24 cellular contexts compared by ENCODE assay signal in the genomic region with DNA sequence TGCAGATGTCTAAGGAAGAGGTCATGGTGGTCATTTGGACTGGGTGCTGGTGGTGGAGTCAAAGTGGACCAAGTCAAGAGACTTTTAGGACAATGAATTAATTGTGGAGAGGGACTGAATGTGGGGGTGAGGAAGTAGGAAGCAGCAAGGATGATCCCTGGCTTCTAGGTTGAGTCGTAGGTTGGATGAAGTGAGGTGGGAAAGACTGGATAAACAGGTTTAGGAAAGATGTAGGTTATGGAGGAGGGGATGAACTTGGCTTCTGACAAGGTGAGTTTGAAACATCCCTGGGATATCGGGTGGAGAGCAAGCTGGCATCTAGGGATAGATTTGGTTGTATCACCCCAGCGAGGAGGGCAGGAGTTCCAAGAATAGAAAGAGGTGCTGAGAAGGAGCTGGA.
"Had no signal": no experiment of that assay in that cellular context is flagged by ENCODE, and none has a peak within 500 bp of the region (broad histone marks: within the 10 kb centered on the region; RNA-seq: fewer than 3 reads in every experiment).

No MANE protein-coding gene starts in this region.

- H3K27ac Mint-ChIP-seq: activated naive CD8-positive, alpha-beta T cell; activated T-helper 2 cell treated with anti-CD3 and anti-CD28 coated beads, Interferon-gamma antibody, Interleukin-2, Interleukin-4, amounts not matched to agents 10 μg/mL and 5 μg/mL and 100 μg/mL, durations not matched to agents 14 hours and 24 hours and 36 hours; mesothelial cell of epicardium; T-helper 1 cell treated with Interleukin-12 subunit alpha and Interleukin-12 subunit beta and Interleukin-4 antibody, amounts not matched to agents 30 μg/mL and 1 μg/mL, for 36 hours; WTC11 had no signal

- H3K27me3 ChIP-seq: adrenal gland, ascending aorta, brain microvascular endothelial cell, hepatocyte, upper lobe of right lung had no signal

- H3K27ac ChIP-seq: adrenal gland, ascending aorta, brain microvascular endothelial cell, hepatocyte, left ventricle myocardium inferior, upper lobe of right lung had no signal

- H3K9me3 Mint-ChIP-seq: activated T-helper 2 cell treated with anti-CD3 and anti-CD28 coated beads, Interferon-gamma antibody, Interleukin-2, Interleukin-4, amounts not matched to agents 10 μg/mL and 5 μg/mL and 100 μg/mL, durations not matched to agents 14 hours and 24 hours and 36 hours; mesothelial cell of epicardium; naive thymus-derived CD8-positive, alpha-beta T cell; T-helper 1 cell treated with Interleukin-12 subunit alpha and Interleukin-12 subunit beta and Interleukin-4 antibody, amounts not matched to agents 30 μg/mL and 1 μg/mL, for 36 hours; WTC11 had no signal

- H3K4me3 Mint-ChIP-seq: activated naive CD8-positive, alpha-beta T cell; mesothelial cell of epicardium; naive thymus-derived CD8-positive, alpha-beta T cell; T-helper 1 cell treated with Interleukin-12 subunit alpha and Interleukin-12 subunit beta and Interleukin-4 antibody, amounts not matched to agents 30 μg/mL and 1 μg/mL, for 36 hours; WTC11 had no signal

- H3K4me3 ChIP-seq: adrenal gland, ascending aorta, hepatocyte, left ventricle myocardium inferior, upper lobe of right lung had no signal

- ATAC-seq: esophagus mucosa; naive thymus-derived CD8-positive, alpha-beta T cell; stimulated activated naive CD8-positive, alpha-beta T cell treated with anti-CD3 and anti-CD28 coated beads, Interleukin-15, Interleukin-2, amounts not matched to agents 100 U/mL and 50 U/mL, for 24 hours; upper lobe of right lung; WTC11 had no signal

- H3K27me3 Mint-ChIP-seq: activated naive CD8-positive, alpha-beta T cell; naive thymus-derived CD8-positive, alpha-beta T cell had no signal

- H3K4me1 ChIP-seq: adrenal gland, ascending aorta, left ventricle myocardium inferior, upper lobe of right lung had no signal

- H3K4me2 ChIP-seq: hepatocyte had no signal

- DNase-seq: activated CD4-positive, alpha-beta T cell treated with anti-CD3 and anti-CD28 coated beads, Interleukin-2, amount 50 U/mL, for 48 hours; activated naive CD4-positive, alpha-beta T cell; brain microvascular endothelial cell; caudate nucleus; dermis blood vessel endothelial cell; effector CD8-positive, alpha-beta T cell; glutamatergic neuron; left ventricle myocardium inferior; naive thymus-derived CD8-positive, alpha-beta T cell; retina; stimulated activated CD4-positive, alpha-beta T cell treated with anti-CD3 and anti-CD28 coated beads, Interleukin-2, amount 100 ng/mL, for 48 hours; stimulated activated naive CD8-positive, alpha-beta T cell treated with anti-CD3 and anti-CD28 coated beads, Interleukin-15, Interleukin-2, amounts not matched to agents 100 U/mL and 50 U/mL, for 24 hours; T1000; upper lobe of right lung had no signal

- FAIRE-seq: frontal cortex had no signal

- H3K9me3 ChIP-seq: adrenal gland, ascending aorta, left ventricle myocardium inferior, upper lobe of right lung had no signal

- H3K36me3 Mint-ChIP-seq: activated naive CD8-positive, alpha-beta T cell had no signal

- H2AFZ ChIP-seq: hepatocyte had no signal
